11 cellular contexts compared by ENCODE assay signal in the genomic region with DNA sequence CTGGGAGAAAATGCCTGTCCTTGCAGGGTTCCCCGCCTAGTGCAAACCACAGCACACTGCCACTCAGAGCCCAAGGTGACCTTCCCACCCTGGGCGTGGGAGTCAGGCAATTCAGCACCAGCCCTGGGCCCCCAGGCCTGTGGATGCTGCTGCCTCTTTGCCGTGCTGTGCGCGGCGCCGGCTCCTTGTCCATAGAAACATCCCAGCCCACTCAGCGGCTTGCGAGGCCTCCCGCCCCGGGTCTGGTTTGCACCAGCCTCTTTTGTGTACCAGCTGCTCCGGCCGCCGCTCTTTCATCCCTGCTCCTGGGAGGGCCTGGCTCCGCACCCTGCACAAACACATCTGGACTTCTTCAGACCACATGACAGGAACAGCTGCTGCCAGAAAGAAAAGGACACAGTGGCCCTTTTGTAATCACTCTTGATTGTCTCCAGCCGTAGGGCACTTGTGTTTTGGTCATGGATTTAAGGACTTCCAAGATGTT.
A peak's percentile ranks its signal among the peaks of the same experiment; 100 is the strongest.
DNase-seq lines count a peak whose midpoint lies in the region; ATAC-seq, FAIRE-seq and TF ChIP-seq lines count a peak whose summit lies in the region.
"Had no signal": no experiment of that assay in that cellular context is flagged by ENCODE, and none has a peak within 500 bp of the region (broad histone marks: within the 10 kb centered on the region; RNA-seq: fewer than 3 reads in every experiment).

No MANE protein-coding gene starts in this region.

- H3K27me3 Mint-ChIP-seq in T-helper 2 cell treated with Interferon-gamma antibody and Interleukin-4, amounts not matched to agents 5 μg/mL and 100 μg/mL, for 36 hours (ENCODE audit: low read depth): peaks cover 5% of the 10 kb centered on the region
- H3K27me3 Mint-ChIP-seq: activated naive CD4-positive, alpha-beta T cell treated with anti-CD3 and anti-CD28 coated beads, Interleukin-2, amount 50 U/mL, for 24 hours had no signal

- H3K27ac Mint-ChIP-seq in T-helper 2 cell treated with Interferon-gamma antibody and Interleukin-4, amounts not matched to agents 5 μg/mL and 100 μg/mL, for 36 hours: no peak overlapping the region
- H3K27ac Mint-ChIP-seq: T-helper 1 cell treated with Interleukin-12 subunit alpha and Interleukin-12 subunit beta and Interleukin-4 antibody, amounts not matched to agents 30 μg/mL and 1 μg/mL, for 36 hours had no signal

- no peak overlapping the region for H2AFZ ChIP-seq in DND-41 (ENCODE audit: low read depth, low read length)
- H2AFZ ChIP-seq in neuron (ENCODE audit: low read depth, low read length): peak overlapping the region; percentile 19
- no peak overlapping the region for H2AFZ ChIP-seq in PC-9

- peak; percentile 57 for FAIRE-seq in frontal cortex (lab: Jason Lieb, UNC)

- no peaks in the 10 kb centered on the region for H3K9me2 ChIP-seq in PC-9 (ENCODE audit: insufficient read depth)

- H3K27me3 ChIP-seq in DND-41 (ENCODE audit: insufficient read depth, low read length, poor library complexity) (no peaks in the 10 kb centered on the region), neuron (ENCODE audit: insufficient read depth, low read length) (peaks cover 4% of the 10 kb centered on the region), Peyer's patch (no peaks in the 10 kb centered on the region), PC-9 (ENCODE audit: insufficient read depth, low read depth) (peaks cover 95% of the 10 kb centered on the region)

- H3K27ac ChIP-seq in DND-41 (ENCODE audit: low read length): peak overlapping the region; percentile 82
- no peak overlapping the region for H3K27ac ChIP-seq in Peyer's patch
- H3K27ac ChIP-seq in PC-9: no peak overlapping the region
- H3K27ac ChIP-seq: esophagus squamous epithelium had no signal

- H3K36me3 ChIP-seq in DND-41 (ENCODE audit: insufficient read depth, low read length) (no peaks in the 10 kb centered on the region), neuron (ENCODE audit: insufficient read depth, low read length) (no peaks in the 10 kb centered on the region), Peyer's patch (no peaks in the 10 kb centered on the region), PC-9 (ENCODE audit: low read depth) (no peaks in the 10 kb centered on the region)
- H3K36me3 ChIP-seq: esophagus squamous epithelium had no signal

- H3K36me3 Mint-ChIP-seq in T-helper 2 cell treated with Interferon-gamma antibody and Interleukin-4, amounts not matched to agents 5 μg/mL and 100 μg/mL, for 36 hours (ENCODE audit: low read depth): no peaks in the 10 kb centered on the region
- H3K36me3 Mint-ChIP-seq: activated naive CD4-positive, alpha-beta T cell treated with anti-CD3 and anti-CD28 coated beads, Interleukin-2, amount 50 U/mL, for 24 hours had no signal

- H3K4me2 ChIP-seq in DND-41 (ENCODE audit: insufficient read depth, low read length) (no peak overlapping the region), PC-9 (no peak overlapping the region)

- peaks cover 9% of the 10 kb centered on the region for H3K4me1 Mint-ChIP-seq in T-helper 2 cell treated with Interferon-gamma antibody and Interleukin-4, amounts not matched to agents 5 μg/mL and 100 μg/mL, for 36 hours (ENCODE audit: low read depth)

- H3K9me3 Mint-ChIP-seq in T-helper 2 cell treated with Interferon-gamma antibody and Interleukin-4, amounts not matched to agents 5 μg/mL and 100 μg/mL, for 36 hours: no peaks in the 10 kb centered on the region
- H3K9me3 Mint-ChIP-seq: activated naive CD4-positive, alpha-beta T cell treated with anti-CD3 and anti-CD28 coated beads, Interleukin-2, amount 50 U/mL, for 24 hours; T-helper 1 cell treated with Interleukin-12 subunit alpha and Interleukin-12 subunit beta and Interleukin-4 antibody, amounts not matched to agents 30 μg/mL and 1 μg/mL, for 36 hours had no signal

- TF ChIP-seq CTCF in DND-41 (IDR thresholded peaks at IDR 0.05; ENCODE audit: borderline replicate concordance, extremely low read depth, low read length, poor library complexity, severe bottlenecking) (no peak), Peyer's patch (IDR thresholded peaks at IDR 0.05) (no peak), PC-9 (conservative IDR thresholded peaks at IDR 0.05) (no peak)

- H3K4me1 ChIP-seq in DND-41 (ENCODE audit: insufficient read depth, low read length) (peaks cover 57% of the 10 kb centered on the region), neuron (ENCODE audit: insufficient read depth, low read length) (peaks cover 21% of the 10 kb centered on the region), Peyer's patch (peaks cover 0 to 17% (median 7%) of the 10 kb centered on the region in 4 donors), PC-9 (replicated peaks; ENCODE audit: insufficient read depth) (no peaks in the 10 kb centered on the region)

- DNase-seq in DND-41: no peak
- DNase-seq in NCI-H526 treated with DMSO at 0.1 percent for 48 hours (lab: John Stamatoyannopoulos, UW): peak; percentile 17
- peak; percentile 55 for DNase-seq in frontal cortex (ENCODE audit: low spot score in 2 of 2)
- no peak for DNase-seq in T-helper 2 cell treated with Interferon-gamma antibody and Interleukin-4, amounts not matched to agents 5 μg/mL and 100 μg/mL, for 36 hours (ENCODE audit: low spot score)
- DNase-seq in Peyer's patch: no peak
- DNase-seq in PC-9: no peak
- DNase-seq: esophagus squamous epithelium had no signal

- H3F3A ChIP-seq in PC-9 (ENCODE audit: insufficient read depth, low read depth): no peaks in the 10 kb centered on the region

- ATAC-seq in DND-41 (ENCODE audit: insufficient read depth, low read depth) (no peak), HG03460 (IDR thresholded peaks at IDR 0.05; ENCODE audit: unreplicated experiment) (no peak)

- H3K9ac ChIP-seq in DND-41 (ENCODE audit: low read depth, low read length): peak overlapping the region; percentile 23; the same call in 1 of the 2 replicates

- TF ChIP-seq POLR2A in Peyer's patch (IDR thresholded peaks at IDR 0.05): no peak

- intact Hi-C loops in PC-9 (cut with micrococcal nuclease; ENCODE audit: unreplicated experiment): no loop called here

- H4K20me1 ChIP-seq in DND-41 (ENCODE audit: insufficient read depth, low read length) (no peaks in the 10 kb centered on the region), PC-9 (ENCODE audit: insufficient read depth) (no peaks in the 10 kb centered on the region)

- H3K79me2 ChIP-seq in DND-41 (ENCODE audit: insufficient read depth, low read length) (no peaks in the 10 kb centered on the region), PC-9 (ENCODE audit: low read depth) (no peaks in the 10 kb centered on the region)

- POLR2A ChIA-PET in PC-9 (lab: Charles Lee; ENCODE audit: unreplicated experiment): no interaction called here

- BruUV-seq in PC-9 (replicated peaks; lab: Mats Ljungman, UMichigan): no TSS peak

- no peak overlapping the region for H3K4me3 Mint-ChIP-seq in T-helper 2 cell treated with Interferon-gamma antibody and Interleukin-4, amounts not matched to agents 5 μg/mL and 100 μg/mL, for 36 hours
- H3K4me3 Mint-ChIP-seq: activated naive CD4-positive, alpha-beta T cell treated with anti-CD3 and anti-CD28 coated beads, Interleukin-2, amount 50 U/mL, for 24 hours; T-helper 1 cell treated with Interleukin-12 subunit alpha and Interleukin-12 subunit beta and Interleukin-4 antibody, amounts not matched to agents 30 μg/mL and 1 μg/mL, for 36 hours had no signal

- peaks cover 7% of the 10 kb centered on the region for H3K9me3 ChIP-seq in DND-41 (ENCODE audit: insufficient read depth, low read length, severe bottlenecking)
- H3K9me3 ChIP-seq in neuron (ENCODE audit: low read length): no peaks in the 10 kb centered on the region
- no peaks in the 10 kb centered on the region for H3K9me3 ChIP-seq in Peyer's patch
- H3K9me3 ChIP-seq in PC-9 (ENCODE audit: insufficient read depth, low read depth): no peaks in the 10 kb centered on the region
- H3K9me3 ChIP-seq: esophagus squamous epithelium had no signal

- H3K4me3 ChIP-seq in DND-41 (ENCODE audit: low read depth in 1 of 2, low read length in 2 of 2) (no peak overlapping the region; a peak in 1 of 4 replicates), neuron (ENCODE audit: low read length) (peak overlapping the region; percentile 28), Peyer's patch (no peak overlapping the region), PC-9 (no peak overlapping the region)
- H3K4me3 ChIP-seq: esophagus squamous epithelium had no signal

- CTCF ChIA-PET in PC-9 (lab: Charles Lee): no interaction called here

Comparison
In these comparisons a context has a peak if more than half of its experiments do, and no peak if none do; other contexts are left out.
1. DNase-seq: peak in NCI-H526 treated with DMSO at 0.1 percent for 48 hours (single experiment) and frontal cortex (2 of 2); none in DND-41 (single experiment), T-helper 2 cell treated with Interferon-gamma antibody and Interleukin-4, amounts not matched to agents 5 μg/mL and 100 μg/mL, for 36 hours (single experiment), Peyer's patch (0 of 3) and PC-9 (0 of 2).